1 cellular context compared by ENCODE assay signal in genomic region chr11:36594316-36594989, GRCh38.
TF ChIP-seq lines count a peak whose summit lies in the region.

TSS of gene IFTAP (plus strand) at chr11:36594502. CDS start at chr11:36610104, 15,602 bp downstream.

TF ChIP-seq in HepG2, 621 proteins besides CTCF, POLR2A, EP300 and RAD21 (continued from another document and continues in another):
- TF ChIP-seq PAXIP1 (CRISPR knock-in tag; conservative IDR thresholded peaks at IDR 0.05) (peak; percentile 21; the same call in 1 of the 2 replicates), BRD4 (CRISPR knock-in tag; IDR thresholded peaks at IDR 0.05) (peak; percentile 63; the same call in 1 of the 2 replicates), DNMT3B (CRISPR knock-in tag; conservative IDR thresholded peaks at IDR 0.05) (0 out of 2 replicates have a peak, but pooled peaks have one; percentile 71), ZNF10 (CRISPR knock-in tag; IDR thresholded peaks at IDR 0.05; ENCODE audit: borderline replicate concordance, low read depth) (no peak), HNF4A (CRISPR knock-in tag; IDR thresholded peaks at IDR 0.05) (0 out of 2 replicates have a peak, but pooled peaks have one; percentile 30), ZNF790 (CRISPR knock-in tag; IDR thresholded peaks at IDR 0.05; ENCODE audit: borderline replicate concordance) (no peak), ZNF816 (CRISPR knock-in tag; IDR thresholded peaks at IDR 0.05; ENCODE audit: borderline replicate concordance) (peak; percentile 33; the same call in 1 of the 2 replicates), ARID2 (CRISPR knock-in tag; IDR thresholded peaks at IDR 0.05; ENCODE audit: borderline replicate concordance) (no peak), AKAP8 (CRISPR knock-in tag; IDR thresholded peaks at IDR 0.05) (no peak), MAZ (IDR thresholded peaks at IDR 0.05; ENCODE audit: borderline replicate concordance, low read depth, low read length) (0 out of 2 replicates have a peak, but pooled peaks have one; percentile 23), MAZ (CRISPR knock-in tag; IDR thresholded peaks at IDR 0.05; ENCODE audit: low read depth) (no peak), FOSL2 (CRISPR knock-in tag; IDR thresholded peaks at IDR 0.05) (peak; percentile 58; the same call in 1 of the 2 replicates), TFDP2 (CRISPR knock-in tag; IDR thresholded peaks at IDR 0.05) (peak; percentile 61), ZNF431 (CRISPR knock-in tag; IDR thresholded peaks at IDR 0.05; ENCODE audit: borderline replicate concordance, low read depth) (no peak), ZNF460 (CRISPR knock-in tag; IDR thresholded peaks at IDR 0.05; ENCODE audit: borderline replicate concordance) (no peak; the same call in 1 of the 2 replicates), ATF4 (CRISPR knock-in tag; IDR thresholded peaks at IDR 0.05) (0 out of 4 replicates have a peak, but pooled peaks of 1 of the 2 experiments have one; percentile 24), ZNF644 (CRISPR knock-in tag; IDR thresholded peaks at IDR 0.05; ENCODE audit: low read depth) (0 out of 2 replicates have a peak, but pooled peaks have one; percentile 18), TEAD3 (CRISPR knock-in tag; optimal IDR thresholded peaks at IDR 0.05; ENCODE audit: borderline replicate concordance) (peak; percentile 91), FOXP1 (IDR thresholded peaks at IDR 0.05) (no peak), FOXP1 (CRISPR knock-in tag; IDR thresholded peaks at IDR 0.05) (peak; percentile 60), ZNF597 (CRISPR knock-in tag; IDR thresholded peaks at IDR 0.05) (0 out of 2 replicates have a peak, but pooled peaks have one; percentile 84), ZFY (CRISPR knock-in tag; IDR thresholded peaks at IDR 0.05) (peak; percentile 42; the same call in 1 of the 2 replicates), CBFB (CRISPR knock-in tag; IDR thresholded peaks at IDR 0.05) (peak; percentile 67; the same call in 1 of the 2 replicates), PHF20 (CRISPR knock-in tag; IDR thresholded peaks at IDR 0.05) (peak; percentile 87), CREM (IDR thresholded peaks at IDR 0.05) (peak; percentile 95), CREM (CRISPR knock-in tag; IDR thresholded peaks at IDR 0.05) (no peak), MXD1 (CRISPR knock-in tag; IDR thresholded peaks at IDR 0.05) (no peak), ZNF143 (CRISPR knock-in tag; IDR thresholded peaks at IDR 0.05) (peak; percentile 100), TERF1 (CRISPR knock-in tag; IDR thresholded peaks at IDR 0.05) (no peak), ZNF580 (CRISPR knock-in tag; IDR thresholded peaks at IDR 0.05; ENCODE audit: borderline replicate concordance, low read depth) (peak; percentile 83; the same call in 1 of the 2 replicates), BCL6 (CRISPR knock-in tag; IDR thresholded peaks at IDR 0.05) (peak; percentile 52), ZNF510 (CRISPR knock-in tag; IDR thresholded peaks at IDR 0.05; ENCODE audit: low read depth) (no peak), TSC22D2 (CRISPR knock-in tag; IDR thresholded peaks at IDR 0.05; ENCODE audit: borderline replicate concordance) (peak; percentile 0; the same call in 1 of the 2 replicates), RAD51 (IDR thresholded peaks at IDR 0.05; ENCODE audit: borderline replicate concordance) (no peak), TOPORS (CRISPR knock-in tag; IDR thresholded peaks at IDR 0.05) (no peak), FOXK1 (CRISPR knock-in tag; IDR thresholded peaks at IDR 0.05; ENCODE audit: borderline replicate concordance, low read depth) (peak; percentile 96), POLR2G (IDR thresholded peaks at IDR 0.05; ENCODE audit: low read depth, low read length) (peak; percentile 72), CBX1 (IDR thresholded peaks at IDR 0.05; ENCODE audit: low read depth) (peak; percentile 100)
- TF ChIP-seq, protein P1, sequence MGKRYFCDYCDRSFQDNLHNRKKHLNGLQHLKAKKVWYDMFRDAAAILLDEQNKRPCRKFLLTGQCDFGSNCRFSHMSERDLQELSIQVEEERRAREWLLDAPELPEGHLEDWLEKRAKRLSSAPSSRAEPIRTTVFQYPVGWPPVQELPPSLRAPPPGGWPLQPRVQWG (CRISPR knock-in tag; IDR thresholded peaks at IDR 0.05; ENCODE audit: borderline replicate concordance, low read depth), result no peak
- TF ChIP-seq, protein P2, sequence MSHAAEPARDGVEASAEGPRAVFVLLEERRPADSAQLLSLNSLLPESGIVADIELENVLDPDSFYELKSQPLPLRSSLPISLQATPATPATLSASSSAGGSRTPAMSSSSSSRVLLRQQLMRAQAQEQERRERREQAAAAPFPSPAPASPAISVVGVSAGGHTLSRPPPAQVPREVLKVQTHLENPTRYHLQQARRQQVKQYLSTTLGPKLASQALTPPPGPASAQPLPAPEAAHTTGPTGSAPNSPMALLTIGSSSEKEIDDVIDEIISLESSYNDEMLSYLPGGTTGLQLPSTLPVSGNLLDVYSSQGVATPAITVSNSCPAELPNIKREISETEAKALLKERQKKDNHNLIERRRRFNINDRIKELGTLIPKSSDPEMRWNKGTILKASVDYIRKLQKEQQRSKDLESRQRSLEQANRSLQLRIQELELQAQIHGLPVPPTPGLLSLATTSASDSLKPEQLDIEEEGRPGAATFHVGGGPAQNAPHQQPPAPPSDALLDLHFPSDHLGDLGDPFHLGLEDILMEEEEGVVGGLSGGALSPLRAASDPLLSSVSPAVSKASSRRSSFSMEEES (CRISPR knock-in tag; IDR thresholded peaks at IDR 0.05), result peak; percentile 54; the same call in 1 of the 2 replicates
- TF ChIP-seq, protein P3, sequence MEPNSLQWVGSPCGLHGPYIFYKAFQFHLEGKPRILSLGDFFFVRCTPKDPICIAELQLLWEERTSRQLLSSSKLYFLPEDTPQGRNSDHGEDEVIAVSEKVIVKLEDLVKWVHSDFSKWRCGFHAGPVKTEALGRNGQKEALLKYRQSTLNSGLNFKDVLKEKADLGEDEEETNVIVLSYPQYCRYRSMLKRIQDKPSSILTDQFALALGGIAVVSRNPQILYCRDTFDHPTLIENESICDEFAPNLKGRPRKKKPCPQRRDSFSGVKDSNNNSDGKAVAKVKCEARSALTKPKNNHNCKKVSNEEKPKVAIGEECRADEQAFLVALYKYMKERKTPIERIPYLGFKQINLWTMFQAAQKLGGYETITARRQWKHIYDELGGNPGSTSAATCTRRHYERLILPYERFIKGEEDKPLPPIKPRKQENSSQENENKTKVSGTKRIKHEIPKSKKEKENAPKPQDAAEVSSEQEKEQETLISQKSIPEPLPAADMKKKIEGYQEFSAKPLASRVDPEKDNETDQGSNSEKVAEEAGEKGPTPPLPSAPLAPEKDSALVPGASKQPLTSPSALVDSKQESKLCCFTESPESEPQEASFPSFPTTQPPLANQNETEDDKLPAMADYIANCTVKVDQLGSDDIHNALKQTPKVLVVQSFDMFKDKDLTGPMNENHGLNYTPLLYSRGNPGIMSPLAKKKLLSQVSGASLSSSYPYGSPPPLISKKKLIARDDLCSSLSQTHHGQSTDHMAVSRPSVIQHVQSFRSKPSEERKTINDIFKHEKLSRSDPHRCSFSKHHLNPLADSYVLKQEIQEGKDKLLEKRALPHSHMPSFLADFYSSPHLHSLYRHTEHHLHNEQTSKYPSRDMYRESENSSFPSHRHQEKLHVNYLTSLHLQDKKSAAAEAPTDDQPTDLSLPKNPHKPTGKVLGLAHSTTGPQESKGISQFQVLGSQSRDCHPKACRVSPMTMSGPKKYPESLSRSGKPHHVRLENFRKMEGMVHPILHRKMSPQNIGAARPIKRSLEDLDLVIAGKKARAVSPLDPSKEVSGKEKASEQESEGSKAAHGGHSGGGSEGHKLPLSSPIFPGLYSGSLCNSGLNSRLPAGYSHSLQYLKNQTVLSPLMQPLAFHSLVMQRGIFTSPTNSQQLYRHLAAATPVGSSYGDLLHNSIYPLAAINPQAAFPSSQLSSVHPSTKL (CRISPR knock-in tag; IDR thresholded peaks at IDR 0.05), result peak; percentile 54; the same call in 1 of the 2 replicates
- TF ChIP-seq, protein P4, sequence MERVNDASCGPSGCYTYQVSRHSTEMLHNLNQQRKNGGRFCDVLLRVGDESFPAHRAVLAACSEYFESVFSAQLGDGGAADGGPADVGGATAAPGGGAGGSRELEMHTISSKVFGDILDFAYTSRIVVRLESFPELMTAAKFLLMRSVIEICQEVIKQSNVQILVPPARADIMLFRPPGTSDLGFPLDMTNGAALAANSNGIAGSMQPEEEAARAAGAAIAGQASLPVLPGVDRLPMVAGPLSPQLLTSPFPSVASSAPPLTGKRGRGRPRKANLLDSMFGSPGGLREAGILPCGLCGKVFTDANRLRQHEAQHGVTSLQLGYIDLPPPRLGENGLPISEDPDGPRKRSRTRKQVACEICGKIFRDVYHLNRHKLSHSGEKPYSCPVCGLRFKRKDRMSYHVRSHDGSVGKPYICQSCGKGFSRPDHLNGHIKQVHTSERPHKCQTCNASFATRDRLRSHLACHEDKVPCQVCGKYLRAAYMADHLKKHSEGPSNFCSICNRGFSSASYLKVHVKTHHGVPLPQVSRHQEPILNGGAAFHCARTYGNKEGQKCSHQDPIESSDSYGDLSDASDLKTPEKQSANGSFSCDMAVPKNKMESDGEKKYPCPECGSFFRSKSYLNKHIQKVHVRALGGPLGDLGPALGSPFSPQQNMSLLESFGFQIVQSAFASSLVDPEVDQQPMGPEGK (CRISPR knock-in tag; IDR thresholded peaks at IDR 0.05), result no peak
- TF ChIP-seq, protein P5, sequence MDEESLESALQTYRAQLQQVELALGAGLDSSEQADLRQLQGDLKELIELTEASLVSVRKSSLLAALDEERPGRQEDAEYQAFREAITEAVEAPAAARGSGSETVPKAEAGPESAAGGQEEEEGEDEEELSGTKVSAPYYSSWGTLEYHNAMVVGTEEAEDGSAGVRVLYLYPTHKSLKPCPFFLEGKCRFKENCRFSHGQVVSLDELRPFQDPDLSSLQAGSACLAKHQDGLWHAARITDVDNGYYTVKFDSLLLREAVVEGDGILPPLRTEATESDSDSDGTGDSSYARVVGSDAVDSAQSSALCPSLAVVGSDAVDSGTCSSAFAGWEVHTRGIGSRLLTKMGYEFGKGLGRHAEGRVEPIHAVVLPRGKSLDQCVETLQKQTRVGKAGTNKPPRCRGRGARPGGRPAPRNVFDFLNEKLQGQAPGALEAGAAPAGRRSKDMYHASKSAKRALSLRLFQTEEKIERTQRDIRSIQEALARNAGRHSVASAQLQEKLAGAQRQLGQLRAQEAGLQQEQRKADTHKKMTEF (CRISPR knock-in tag; IDR thresholded peaks at IDR 0.05), result peak; percentile 36; the same call in 1 of the 2 replicates
